In the genomic region with DNA sequence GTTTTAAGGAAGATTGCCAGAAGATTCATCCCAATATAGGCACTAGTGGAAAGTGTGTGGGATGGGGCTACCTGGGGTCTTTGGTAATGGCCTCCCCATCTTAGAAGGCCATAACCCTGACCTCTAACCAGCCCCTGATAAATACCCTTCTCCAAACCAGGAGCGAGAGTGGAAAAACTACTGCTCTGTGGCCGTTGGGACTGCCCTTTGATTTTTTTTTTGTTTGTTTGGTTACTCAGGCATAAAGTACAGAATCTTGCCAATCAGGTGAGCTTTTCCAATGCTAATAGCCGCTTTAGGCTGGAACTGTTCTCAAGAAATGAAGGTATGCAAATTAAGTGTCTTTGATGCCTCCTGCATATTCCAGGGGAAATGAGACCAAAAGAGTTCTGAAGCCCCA, we compare ENCODE assay signal across 1 cellular context.
TF ChIP-seq lines count a peak whose summit lies in the region.

No MANE protein-coding gene starts in this region.

TF ChIP-seq in liver, 16 proteins besides CTCF, POLR2A, EP300 and RAD21 (continued from another document):
- TF ChIP-seq, protein P1, sequence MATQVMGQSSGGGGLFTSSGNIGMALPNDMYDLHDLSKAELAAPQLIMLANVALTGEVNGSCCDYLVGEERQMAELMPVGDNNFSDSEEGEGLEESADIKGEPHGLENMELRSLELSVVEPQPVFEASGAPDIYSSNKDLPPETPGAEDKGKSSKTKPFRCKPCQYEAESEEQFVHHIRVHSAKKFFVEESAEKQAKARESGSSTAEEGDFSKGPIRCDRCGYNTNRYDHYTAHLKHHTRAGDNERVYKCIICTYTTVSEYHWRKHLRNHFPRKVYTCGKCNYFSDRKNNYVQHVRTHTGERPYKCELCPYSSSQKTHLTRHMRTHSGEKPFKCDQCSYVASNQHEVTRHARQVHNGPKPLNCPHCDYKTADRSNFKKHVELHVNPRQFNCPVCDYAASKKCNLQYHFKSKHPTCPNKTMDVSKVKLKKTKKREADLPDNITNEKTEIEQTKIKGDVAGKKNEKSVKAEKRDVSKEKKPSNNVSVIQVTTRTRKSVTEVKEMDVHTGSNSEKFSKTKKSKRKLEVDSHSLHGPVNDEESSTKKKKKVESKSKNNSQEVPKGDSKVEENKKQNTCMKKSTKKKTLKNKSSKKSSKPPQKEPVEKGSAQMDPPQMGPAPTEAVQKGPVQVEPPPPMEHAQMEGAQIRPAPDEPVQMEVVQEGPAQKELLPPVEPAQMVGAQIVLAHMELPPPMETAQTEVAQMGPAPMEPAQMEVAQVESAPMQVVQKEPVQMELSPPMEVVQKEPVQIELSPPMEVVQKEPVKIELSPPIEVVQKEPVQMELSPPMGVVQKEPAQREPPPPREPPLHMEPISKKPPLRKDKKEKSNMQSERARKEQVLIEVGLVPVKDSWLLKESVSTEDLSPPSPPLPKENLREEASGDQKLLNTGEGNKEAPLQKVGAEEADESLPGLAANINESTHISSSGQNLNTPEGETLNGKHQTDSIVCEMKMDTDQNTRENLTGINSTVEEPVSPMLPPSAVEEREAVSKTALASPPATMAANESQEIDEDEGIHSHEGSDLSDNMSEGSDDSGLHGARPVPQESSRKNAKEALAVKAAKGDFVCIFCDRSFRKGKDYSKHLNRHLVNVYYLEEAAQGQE (IDR thresholded peaks at IDR 0.05): no peak
- TF ChIP-seq, protein P2, sequence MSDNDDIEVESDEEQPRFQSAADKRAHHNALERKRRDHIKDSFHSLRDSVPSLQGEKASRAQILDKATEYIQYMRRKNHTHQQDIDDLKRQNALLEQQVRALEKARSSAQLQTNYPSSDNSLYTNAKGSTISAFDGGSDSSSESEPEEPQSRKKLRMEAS (IDR thresholded peaks at IDR 0.05): no peak
- TF ChIP-seq, protein P3, sequence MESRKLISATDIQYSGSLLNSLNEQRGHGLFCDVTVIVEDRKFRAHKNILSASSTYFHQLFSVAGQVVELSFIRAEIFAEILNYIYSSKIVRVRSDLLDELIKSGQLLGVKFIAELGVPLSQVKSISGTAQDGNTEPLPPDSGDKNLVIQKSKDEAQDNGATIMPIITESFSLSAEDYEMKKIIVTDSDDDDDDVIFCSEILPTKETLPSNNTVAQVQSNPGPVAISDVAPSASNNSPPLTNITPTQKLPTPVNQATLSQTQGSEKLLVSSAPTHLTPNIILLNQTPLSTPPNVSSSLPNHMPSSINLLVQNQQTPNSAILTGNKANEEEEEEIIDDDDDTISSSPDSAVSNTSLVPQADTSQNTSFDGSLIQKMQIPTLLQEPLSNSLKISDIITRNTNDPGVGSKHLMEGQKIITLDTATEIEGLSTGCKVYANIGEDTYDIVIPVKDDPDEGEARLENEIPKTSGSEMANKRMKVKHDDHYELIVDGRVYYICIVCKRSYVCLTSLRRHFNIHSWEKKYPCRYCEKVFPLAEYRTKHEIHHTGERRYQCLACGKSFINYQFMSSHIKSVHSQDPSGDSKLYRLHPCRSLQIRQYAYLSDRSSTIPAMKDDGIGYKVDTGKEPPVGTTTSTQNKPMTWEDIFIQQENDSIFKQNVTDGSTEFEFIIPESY (IDR thresholded peaks at IDR 0.05): no peak
- TF ChIP-seq, protein P4, sequence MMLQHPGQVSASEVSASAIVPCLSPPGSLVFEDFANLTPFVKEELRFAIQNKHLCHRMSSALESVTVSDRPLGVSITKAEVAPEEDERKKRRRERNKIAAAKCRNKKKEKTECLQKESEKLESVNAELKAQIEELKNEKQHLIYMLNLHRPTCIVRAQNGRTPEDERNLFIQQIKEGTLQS (IDR thresholded peaks at IDR 0.05): no peak
- TF ChIP-seq SP1 (IDR thresholded peaks at IDR 0.05) (peak; percentile 41), HNF4A (conservative IDR thresholded peaks at IDR 0.05) (peak; percentile 51 to 53)
